9 cellular contexts compared by ENCODE assay signal in the genomic region with DNA sequence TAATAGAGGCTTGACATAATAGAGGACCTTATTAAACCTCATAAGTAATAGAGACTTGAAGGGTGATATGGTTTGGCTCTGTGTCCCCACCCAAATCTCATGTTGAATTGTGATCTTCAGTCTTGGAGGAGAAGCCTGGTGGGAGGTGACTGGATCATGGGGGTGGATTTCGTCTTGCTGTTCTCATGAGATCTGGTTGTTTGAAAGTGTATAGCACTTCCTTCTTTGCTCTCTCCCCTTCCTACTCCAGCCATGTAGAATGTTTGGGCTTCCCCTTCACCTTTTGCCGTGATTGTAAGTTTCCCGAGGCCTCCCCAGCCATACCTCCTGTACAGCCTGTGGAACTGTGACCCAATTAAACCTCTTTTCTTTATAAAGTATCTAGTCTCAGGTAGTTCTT. TPM values are rescaled to one million over a fixed set of nuclear protein-coding genes. Genes with fewer than 3 reads are reported as not detected.
DNase-seq lines count a peak whose midpoint lies in the region; ATAC-seq, FAIRE-seq and TF ChIP-seq lines count a peak whose summit lies in the region.
"Had no signal": no experiment of that assay in that cellular context is flagged by ENCODE, and none has a peak within 500 bp of the region (broad histone marks: within the 10 kb centered on the region; RNA-seq: fewer than 3 reads in every experiment).

No MANE protein-coding gene starts in this region.

- peaks cover 41% of the 10 kb centered on the region for H3K4me1 Mint-ChIP-seq in chondrocyte (ENCODE audit: low read depth)

- TF ChIP-seq CTCF in chondrocyte (IDR thresholded peaks at IDR 0.05), result no peak

- peak; percentile 83 for FAIRE-seq in GM12891 (lab: Jason Lieb, UNC)

- H3K9me3 Mint-ChIP-seq in chondrocyte (ENCODE audit: low read depth), result no peaks in the 10 kb centered on the region

- H3K27me3 Mint-ChIP-seq in chondrocyte (ENCODE audit: low read depth), result no peaks in the 10 kb centered on the region

- DNase-seq in GM12891 (ENCODE audit: insufficient read length, low spot score), result no peak
- DNase-seq in chondrocyte (ENCODE audit: low spot score), result no peak
- DNase-seq in COR-L47 (lab: John Stamatoyannopoulos, UW), result no peak
- DNase-seq in cerebellar nuclear complex (lab: John Stamatoyannopoulos, UW), result no peak
- DNase-seq in NCI-H82 treated with DMSO at 0.1 percent for 48 hours (lab: John Stamatoyannopoulos, UW; ENCODE audit: unreplicated experiment), result no peak
- DNase-seq: DMS79 treated with DMSO at 0.1 percent for 48 hours had no signal

- no peak for TF ChIP-seq POLR2A in GM12891 (IDR thresholded peaks at IDR 0.05; ENCODE audit: low read depth, low read length)

- H3K27ac Mint-ChIP-seq in chondrocyte (ENCODE audit: unreplicated experiment), result peak overlapping the region; percentile 92

- no peak overlapping the region for H3K4me3 Mint-ChIP-seq in chondrocyte (ENCODE audit: unreplicated experiment)

- ATAC-seq in GM19452 (IDR thresholded peaks at IDR 0.05; ENCODE audit: unreplicated experiment) (peak; percentile 37), HG03196 (IDR thresholded peaks at IDR 0.05; ENCODE audit: unreplicated experiment) (peak; percentile 16), HG03571 (IDR thresholded peaks at IDR 0.05; ENCODE audit: unreplicated experiment) (no peak)

- H3K36me3 Mint-ChIP-seq in chondrocyte (ENCODE audit: low read depth), result peaks cover 4% of the 10 kb centered on the region

TF ChIP-seq in GM12891, 5 proteins besides CTCF, POLR2A, EP300 and RAD21:
- no peak for TF ChIP-seq POU2F2 (IDR thresholded peaks at IDR 0.05; ENCODE audit: low read depth, low read length)
- peak; percentile 79 for TF ChIP-seq SPI1 (IDR thresholded peaks at IDR 0.05; ENCODE audit: low read depth, low read length)

RNA-seq across cellular contexts. Expression of a gene that starts 8.6 kb away (rescaled TPM):
- polyA plus RNA-seq in GM12891 (2012; ENCODE audit: low read depth, missing spikeins), result 9.4 TPM
- total RNA-seq in chondrocyte, result 40.0 to 43.3 TPM (median 43.2 TPM) in 3 replicates

RNA-seq across cellular contexts. Expression of a gene that starts 41.2 kb away (rescaled TPM):
- 49.6 TPM for polyA plus RNA-seq in GM12891 (2012; ENCODE audit: low read depth, missing spikeins)
- total RNA-seq in chondrocyte, result 52.9 to 58.5 TPM (median 55.8 TPM) in 3 replicates
